Comparison of ENCODE assay signal across 1 cellular context in the genomic region with DNA sequence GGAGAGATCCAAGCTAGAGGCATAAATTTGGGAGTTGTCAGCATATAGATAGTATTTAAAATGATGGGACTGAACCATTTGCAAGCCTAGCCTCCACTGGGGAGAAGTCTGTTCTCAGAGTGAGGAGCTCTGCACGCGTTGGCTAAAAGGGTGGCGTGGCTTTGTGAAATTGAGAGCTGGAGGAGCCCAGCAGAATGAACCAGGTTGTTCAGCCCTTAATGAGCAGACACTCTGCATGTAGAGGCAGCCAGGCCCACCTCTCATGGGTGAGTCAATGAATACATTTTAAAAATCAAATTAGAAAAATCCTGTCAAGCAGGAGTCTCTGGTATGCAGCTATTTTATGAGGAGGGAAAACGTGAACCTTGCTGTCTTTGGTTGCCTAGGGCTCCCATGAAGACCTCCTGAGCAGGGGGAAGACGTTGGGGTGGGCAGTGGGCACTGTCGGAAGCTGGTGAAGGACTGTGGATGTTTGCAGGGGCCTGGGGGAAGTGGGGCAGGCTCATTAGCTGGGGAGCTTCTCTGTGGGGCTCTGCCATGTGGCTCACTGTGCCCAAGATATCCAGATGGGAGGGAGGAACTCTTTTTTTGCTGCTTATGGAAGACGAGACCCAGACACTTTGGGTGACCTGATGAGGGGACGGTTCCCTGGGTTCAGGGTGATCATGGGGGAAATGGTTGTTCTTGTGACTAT.
TF ChIP-seq lines count a peak whose summit lies in the region.

No MANE protein-coding gene starts in this region.

TF ChIP-seq in HEK293, 187 proteins besides CTCF, POLR2A, EP300 and RAD21:
- TF ChIP-seq, protein P1, sequence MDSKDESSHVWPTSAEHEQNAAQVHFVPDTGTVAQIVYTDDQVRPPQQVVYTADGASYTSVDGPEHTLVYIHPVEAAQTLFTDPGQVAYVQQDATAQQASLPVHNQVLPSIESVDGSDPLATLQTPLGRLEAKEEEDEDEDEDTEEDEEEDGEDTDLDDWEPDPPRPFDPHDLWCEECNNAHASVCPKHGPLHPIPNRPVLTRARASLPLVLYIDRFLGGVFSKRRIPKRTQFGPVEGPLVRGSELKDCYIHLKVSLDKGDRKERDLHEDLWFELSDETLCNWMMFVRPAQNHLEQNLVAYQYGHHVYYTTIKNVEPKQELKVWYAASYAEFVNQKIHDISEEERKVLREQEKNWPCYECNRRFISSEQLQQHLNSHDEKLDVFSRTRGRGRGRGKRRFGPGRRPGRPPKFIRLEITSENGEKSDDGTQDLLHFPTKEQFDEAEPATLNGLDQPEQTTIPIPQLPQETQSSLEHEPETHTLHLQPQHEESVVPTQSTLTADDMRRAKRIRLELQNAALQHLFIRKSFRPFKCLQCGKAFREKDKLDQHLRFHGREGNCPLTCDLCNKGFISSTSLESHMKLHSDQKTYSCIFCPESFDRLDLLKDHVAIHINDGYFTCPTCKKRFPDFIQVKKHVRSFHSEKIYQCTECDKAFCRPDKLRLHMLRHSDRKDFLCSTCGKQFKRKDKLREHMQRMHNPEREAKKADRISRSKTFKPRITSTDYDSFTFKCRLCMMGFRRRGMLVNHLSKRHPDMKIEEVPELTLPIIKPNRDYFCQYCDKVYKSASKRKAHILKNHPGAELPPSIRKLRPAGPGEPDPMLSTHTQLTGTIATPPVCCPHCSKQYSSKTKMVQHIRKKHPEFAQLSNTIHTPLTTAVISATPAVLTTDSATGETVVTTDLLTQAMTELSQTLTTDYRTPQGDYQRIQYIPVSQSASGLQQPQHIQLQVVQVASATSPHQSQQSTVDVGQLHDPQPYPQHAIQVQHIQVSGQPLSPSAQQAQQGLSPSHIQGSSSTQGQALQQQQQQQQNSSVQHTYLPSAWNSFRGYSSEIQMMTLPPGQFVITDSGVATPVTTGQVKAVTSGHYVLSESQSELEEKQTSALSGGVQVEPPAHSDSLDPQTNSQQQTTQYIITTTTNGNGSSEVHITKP (tag by site-specific recombination; IDR thresholded peaks at IDR 0.05) = peak; percentile 15; the same call in 1 of the 2 replicates
- no peak for TF ChIP-seq ZNF302 (tag by site-specific recombination; IDR thresholded peaks at IDR 0.05; ENCODE audit: low read depth)
